ENCODE assay signal across 9 cellular contexts in genomic region chr9:68780735-68781134, GRCh38.
A peak's percentile ranks its signal among the peaks of the same experiment; 100 is the strongest.
DNase-seq lines count a peak whose midpoint lies in the region; ATAC-seq and TF ChIP-seq lines count a peak whose summit lies in the region.
"Had no signal": no experiment of that assay in that cellular context is flagged by ENCODE, and none has a peak within 500 bp of the region (broad histone marks: within the 10 kb centered on the region; RNA-seq: fewer than 3 reads in every experiment).

No MANE protein-coding gene starts in this region.

- no peaks in the 10 kb centered on the region for H3K9me3 Mint-ChIP-seq in activated CD4-positive, alpha-beta T cell treated with anti-CD3 and anti-CD28 coated beads, Interleukin-2, amount 10 ng/mL, durations not matched to agents 7 days and 5 days

- no peak for DNase-seq in SK-N-SH
- DNase-seq in activated CD4-positive, alpha-beta T cell treated with anti-CD3 and anti-CD28 coated beads, Interleukin-2, amount 10 ng/mL, durations not matched to agents 7 days and 5 days: peak; percentile 16
- DNase-seq in thoracic aorta (ENCODE audit: low spot score): no peak
- no peak for DNase-seq in dedifferentiated amniotic fluid mesenchymal stem cell (ENCODE audit: extremely low spot score)
- no peak for DNase-seq in OCI-M1 (lab: John Stamatoyannopoulos, UW)

- TF ChIP-seq EP300 in SK-N-SH (IDR thresholded peaks at IDR 0.05; ENCODE audit: borderline replicate concordance in 1 of 2, low read depth in 1 of 2, low read length in 1 of 2): no peak

- H3K9me2 ChIP-seq in SK-N-SH: no peaks in the 10 kb centered on the region

- peaks cover 23% of the 10 kb centered on the region; the same call in 1 of the 2 replicates for H3K79me2 ChIP-seq in SK-N-SH (ENCODE audit: insufficient read depth)

- TF ChIP-seq RAD21 in SK-N-SH (IDR thresholded peaks at IDR 0.05; ENCODE audit: low read length): no peak

- CTCF ChIA-PET in SK-N-SH (lab: Yijun Ruan, JAX): interaction anchor here (0.8 kb wide), 1 partner anchor 11 kb away, joined by 4 read pairs; no protein-coding TSS in a partner anchor
- CTCF ChIA-PET in activated CD4-positive, alpha-beta T cell treated with anti-CD3 and anti-CD28 coated beads, Interleukin-2, amount 10 ng/mL, durations not matched to agents 7 days and 5 days (lab: Charles Lee): interaction anchor here (1.0 to 1.5 kb wide), 3 partner anchors 22 to 78 kb away, joined by 3 to 4 read pairs (median 3); no protein-coding TSS in a partner anchor

- peaks cover 2% of the 10 kb centered on the region for H3K36me3 Mint-ChIP-seq in activated CD4-positive, alpha-beta T cell treated with anti-CD3 and anti-CD28 coated beads, Interleukin-2, amount 10 ng/mL, durations not matched to agents 7 days and 5 days (ENCODE audit: low read depth)
- H3K36me3 Mint-ChIP-seq: activated naive CD8-positive, alpha-beta T cell had no signal

- ATAC-seq in SK-N-SH treated with all-trans-retinoic acid at 6 μM for 48 hours (no peak), thoracic aorta (ENCODE audit: insufficient number of reproducible peaks, low FRiP score, low read depth) (no peak), HG03139 (IDR thresholded peaks at IDR 0.05; ENCODE audit: unreplicated experiment) (no peak)

- peak overlapping the region; percentile 78 to 82 for H3K4me3 ChIP-seq in SK-N-SH (ENCODE audit: low read depth in 2 of 2, low read length in 1 of 2)
- H3K4me3 ChIP-seq in iPS-20b (ENCODE audit: low read length): peak overlapping the region; percentile 94
- peak overlapping the region; percentile 86 for H3K4me3 ChIP-seq in thoracic aorta

- WGBS in SK-N-SH (ENCODE audit: low lambda C conversion rate): 40% methylated on average over 7 of the region's 7 CpGs

- H3K27me3 Mint-ChIP-seq in activated CD4-positive, alpha-beta T cell treated with anti-CD3 and anti-CD28 coated beads, Interleukin-2, amount 10 ng/mL, durations not matched to agents 7 days and 5 days: no peaks in the 10 kb centered on the region
- H3K27me3 Mint-ChIP-seq: activated naive CD8-positive, alpha-beta T cell had no signal

- no peak overlapping the region for H3K4me3 Mint-ChIP-seq in activated CD4-positive, alpha-beta T cell treated with anti-CD3 and anti-CD28 coated beads, Interleukin-2, amount 10 ng/mL, durations not matched to agents 7 days and 5 days
- H3K4me3 Mint-ChIP-seq: activated naive CD8-positive, alpha-beta T cell had no signal

- no peak overlapping the region for H3K27ac ChIP-seq in SK-N-SH (ENCODE audit: low read depth in 2 of 2, low read length in 1 of 2)
- H3K27ac ChIP-seq in iPS-20b (ENCODE audit: low read length): no peak overlapping the region
- H3K27ac ChIP-seq in thoracic aorta: peak overlapping the region; percentile 93 to 96

- no peaks in the 10 kb centered on the region; the same call in 1 of the 2 replicates for H4K20me1 ChIP-seq in SK-N-SH (ENCODE audit: insufficient read depth)

- H3K4me1 Mint-ChIP-seq in activated CD4-positive, alpha-beta T cell treated with anti-CD3 and anti-CD28 coated beads, Interleukin-2, amount 10 ng/mL, durations not matched to agents 7 days and 5 days: peaks cover 5% of the 10 kb centered on the region

- H3K4me1 ChIP-seq in SK-N-SH (ENCODE audit: control insufficient read depth in 1 of 2, insufficient read depth in 2 of 2, low read depth in 1 of 2, low read length in 1 of 2) (peaks cover 4 to 17% of the 10 kb centered on the region in 2 experiments; a peak in 3 of 4 replicates), iPS-20b (ENCODE audit: insufficient read depth, low read length) (peaks cover 5% of the 10 kb centered on the region; the same call in 1 of the 2 replicates), thoracic aorta (ENCODE audit: control insufficient read depth in 1 of 2, low read depth in 2 of 2) (peaks cover 38 to 72% of the 10 kb centered on the region in 2 donors)

- no peak overlapping the region for H3K27ac Mint-ChIP-seq in activated CD4-positive, alpha-beta T cell treated with anti-CD3 and anti-CD28 coated beads, Interleukin-2, amount 10 ng/mL, durations not matched to agents 7 days and 5 days
- H3K27ac Mint-ChIP-seq: activated naive CD8-positive, alpha-beta T cell had no signal

- H2AFZ ChIP-seq in SK-N-SH (ENCODE audit: low read depth): peak overlapping the region; percentile 86; the same call in 1 of the 2 replicates

- H3K4me2 ChIP-seq in SK-N-SH: peak overlapping the region; percentile 86

- POLR2A ChIA-PET in SK-N-SH (lab: Yijun Ruan, JAX): no interaction called here
- POLR2A ChIA-PET in activated CD4-positive, alpha-beta T cell treated with anti-CD3 and anti-CD28 coated beads, Interleukin-2, amount 10 ng/mL, durations not matched to agents 7 days and 5 days (lab: Charles Lee): no interaction called here

- H3K36me3 ChIP-seq in SK-N-SH (replicated peaks in 1 of 2; ENCODE audit: control insufficient read depth in 1 of 2, insufficient read depth in 2 of 2, low read length in 1 of 2) (no peaks in the 10 kb centered on the region), iPS-20b (ENCODE audit: insufficient read depth, low read depth, low read length) (no peaks in the 10 kb centered on the region), thoracic aorta (no peaks in the 10 kb centered on the region)

- no peak for TF ChIP-seq CTCF in SK-N-SH (IDR thresholded peaks at IDR 0.05)
- no peak for TF ChIP-seq CTCF in thoracic aorta (IDR thresholded peaks at IDR 0.05)

- peak overlapping the region; percentile 70 for H3K9ac ChIP-seq in SK-N-SH
- H3K9ac ChIP-seq in iPS-20b (ENCODE audit: low read depth, low read length): peak overlapping the region; percentile 95; the same call in 1 of the 2 replicates

- no peaks in the 10 kb centered on the region for H3K27me3 ChIP-seq in SK-N-SH (ENCODE audit: insufficient read depth)
- H3K27me3 ChIP-seq in iPS-20b (ENCODE audit: insufficient read depth, low read length): no peaks in the 10 kb centered on the region
- H3K27me3 ChIP-seq in thoracic aorta (replicated peaks; ENCODE audit: insufficient read depth): no peaks in the 10 kb centered on the region

- no peaks in the 10 kb centered on the region for H3F3A ChIP-seq in SK-N-SH (replicated peaks; ENCODE audit: insufficient read depth)

- H3K9me3 ChIP-seq in SK-N-SH (no peaks in the 10 kb centered on the region), iPS-20b (ENCODE audit: insufficient read depth, low read depth, low read length) (no peaks in the 10 kb centered on the region), thoracic aorta (no peaks in the 10 kb centered on the region)

TF ChIP-seq in SK-N-SH, 30 proteins besides CTCF, POLR2A, EP300 and RAD21 (continues in another document):
- TF ChIP-seq MXI1 (IDR thresholded peaks at IDR 0.05; ENCODE audit: low read depth, low read length) (no peak), FOXJ3 (CRISPR knock-in tag; IDR thresholded peaks at IDR 0.05) (no peak), REST (IDR thresholded peaks at IDR 0.05; ENCODE audit: low read depth, low read length) (no peak)

TF ChIP-seq in SK-N-SH treated with all-trans-retinoic acid at 6 μM for 48 hours, 23 proteins besides CTCF, POLR2A, EP300 and RAD21 (continues in another document):
- TF ChIP-seq ISL1 (CRISPR knock-in tag; IDR thresholded peaks at IDR 0.05) (no peak), OSR1 (CRISPR knock-in tag; IDR thresholded peaks at IDR 0.05) (no peak), BACH2 (CRISPR knock-in tag; IDR thresholded peaks at IDR 0.05; ENCODE audit: borderline replicate concordance) (no peak), ZFP3 (CRISPR knock-in tag; IDR thresholded peaks at IDR 0.05) (no peak), TCF4 (CRISPR knock-in tag; IDR thresholded peaks at IDR 0.05; ENCODE audit: borderline replicate concordance) (no peak), ZNF70 (CRISPR knock-in tag; IDR thresholded peaks at IDR 0.05) (no peak), ESRRG (CRISPR knock-in tag; IDR thresholded peaks at IDR 0.05) (no peak), CSDC2 (CRISPR knock-in tag; IDR thresholded peaks at IDR 0.05) (no peak), SNAI2 (CRISPR knock-in tag; IDR thresholded peaks at IDR 0.05) (no peak), GLIS3 (CRISPR knock-in tag; IDR thresholded peaks at IDR 0.05) (no peak), ZNF8 (CRISPR knock-in tag; IDR thresholded peaks at IDR 0.05) (no peak), CREB5 (CRISPR knock-in tag; IDR thresholded peaks at IDR 0.05; ENCODE audit: low read depth) (no peak), ZFP30 (CRISPR knock-in tag; IDR thresholded peaks at IDR 0.05) (no peak), RARB (CRISPR knock-in tag; IDR thresholded peaks at IDR 0.05) (no peak), ZNF565 (CRISPR knock-in tag; conservative IDR thresholded peaks at IDR 0.05; ENCODE audit: low read depth) (no peak), ZC3H10 (CRISPR knock-in tag; IDR thresholded peaks at IDR 0.05) (no peak), ARNTL (CRISPR knock-in tag; IDR thresholded peaks at IDR 0.05; ENCODE audit: borderline replicate concordance, low read depth) (no peak)
- TF ChIP-seq, protein P1, sequence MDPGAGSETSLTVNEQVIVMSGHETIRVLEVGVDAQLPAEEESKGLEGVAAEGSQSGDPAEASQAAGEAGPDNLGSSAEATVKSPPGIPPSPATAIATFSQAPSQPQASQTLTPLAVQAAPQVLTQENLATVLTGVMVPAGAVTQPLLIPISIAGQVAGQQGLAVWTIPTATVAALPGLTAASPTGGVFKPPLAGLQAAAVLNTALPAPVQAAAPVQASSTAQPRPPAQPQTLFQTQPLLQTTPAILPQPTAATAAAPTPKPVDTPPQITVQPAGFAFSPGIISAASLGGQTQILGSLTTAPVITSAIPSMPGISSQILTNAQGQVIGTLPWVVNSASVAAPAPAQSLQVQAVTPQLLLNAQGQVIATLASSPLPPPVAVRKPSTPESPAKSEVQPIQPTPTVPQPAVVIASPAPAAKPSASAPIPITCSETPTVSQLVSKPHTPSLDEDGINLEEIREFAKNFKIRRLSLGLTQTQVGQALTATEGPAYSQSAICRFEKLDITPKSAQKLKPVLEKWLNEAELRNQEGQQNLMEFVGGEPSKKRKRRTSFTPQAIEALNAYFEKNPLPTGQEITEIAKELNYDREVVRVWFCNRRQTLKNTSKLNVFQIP (CRISPR knock-in tag; IDR thresholded peaks at IDR 0.05; ENCODE audit: borderline replicate concordance, low read depth): no peak

Comparison
In these comparisons a context has a peak if more than half of its experiments do, and no peak if none do; other contexts are left out.
1. H3K27ac ChIP-seq: peak in thoracic aorta (2 of 2); none in SK-N-SH (0 of 2) and iPS-20b (single experiment).
2. Peak in every context shown above with its lines, with median percentiles within 50 percentile points of each other: H3K4me3 ChIP-seq.